ENCODE assay signal across 9 cellular contexts in genomic region chr4:138609943-138610350, GRCh38.
DNase-seq lines count a peak whose midpoint lies in the region; ATAC-seq, FAIRE-seq and TF ChIP-seq lines count a peak whose summit lies in the region.
"Had no signal": no experiment of that assay in that cellular context is flagged by ENCODE, and none has a peak within 500 bp of the region (broad histone marks: within the 10 kb centered on the region; RNA-seq: fewer than 3 reads in every experiment).

No MANE protein-coding gene starts in this region.

- H3K4me2 ChIP-seq in PC-3 (ENCODE audit: low read length) = no peak overlapping the region

- H3K9ac ChIP-seq in PC-3 (ENCODE audit: low read length) = no peak overlapping the region

- H3K36me3 ChIP-seq in PC-3 (ENCODE audit: low read depth, low read length) (no peaks in the 10 kb centered on the region), gastroesophageal sphincter (no peaks in the 10 kb centered on the region)

- no peaks in the 10 kb centered on the region for H4K20me1 ChIP-seq in PC-3 (ENCODE audit: low read length)

- H3K4me3 ChIP-seq in PC-3 (ENCODE audit: low read length) (no peak overlapping the region), gastroesophageal sphincter (no peak overlapping the region)

- intact Hi-C loops in PC-3 (cut with micrococcal nuclease) = no loop called here

- H3K27me3 ChIP-seq in PC-3 (ENCODE audit: low read length) (no peaks in the 10 kb centered on the region), gastroesophageal sphincter (no peaks in the 10 kb centered on the region)

- TF ChIP-seq CTCF in PC-3 (conservative IDR thresholded peaks at IDR 0.05; ENCODE audit: low read depth, low read length) (no peak), gastroesophageal sphincter (IDR thresholded peaks at IDR 0.05) (no peak), D721Med (IDR thresholded peaks at IDR 0.05; ENCODE audit: insufficient read depth, missing control alignments) (no peak)

- BruUV-seq in PC-3 (replicated peaks; lab: Mats Ljungman, UMichigan) = no TSS peak

- CTCF ChIA-PET in PC-3 (lab: Charles Lee) = no interaction called here

- no peak for FAIRE-seq in D721Med (lab: Jason Lieb, UNC)

- 8 to 36% methylated on average over 1 to 2 of the region's 2 CpGs for WGBS in gastroesophageal sphincter (ENCODE audit: low coverage in 1 of 2), 2 donors

- TF ChIP-seq EP300 in gastroesophageal sphincter (IDR thresholded peaks at IDR 0.05) = no peak

- H2AFZ ChIP-seq in PC-3 (ENCODE audit: low read length) = no peak overlapping the region

- POLR2A ChIA-PET in PC-3 (lab: Charles Lee; ENCODE audit: unreplicated experiment) = interaction anchor here (0.7 kb wide), 1 partner anchor 65 kb away, joined by 3 read pairs; no protein-coding TSS in a partner anchor

- peak; percentile 68 for DNase-seq in AG20443 (ENCODE audit: low spot score)
- DNase-seq in PC-3 = peak; percentile 39
- no peak for DNase-seq in NCI-H1092 treated with DMSO at 0.1 percent for 48 hours (lab: John Stamatoyannopoulos, UW)
- no peak for DNase-seq in occipital lobe (lab: John Stamatoyannopoulos, UW)
- no peak for DNase-seq in D721Med (ENCODE audit: insufficient read length, low spot score)
- DNase-seq: DMS79 treated with DMSO at 0.1 percent for 48 hours had no signal

- H3K9me3 ChIP-seq in PC-3 (ENCODE audit: low read length) = no peaks in the 10 kb centered on the region
- H3K9me3 ChIP-seq in gastroesophageal sphincter = no peaks in the 10 kb centered on the region

- no peaks in the 10 kb centered on the region for H3K79me2 ChIP-seq in PC-3 (ENCODE audit: low read length)

- no peaks in the 10 kb centered on the region for H3F3A ChIP-seq in PC-3 (ENCODE audit: low read length, unreplicated experiment)

- H3K9me2 ChIP-seq in PC-3 (replicated peaks; ENCODE audit: low read length) = no peaks in the 10 kb centered on the region

- H3K27ac ChIP-seq in PC-3 (ENCODE audit: low read length) (no peak overlapping the region), gastroesophageal sphincter (no peak overlapping the region)

- no peak for TF ChIP-seq POLR2A in gastroesophageal sphincter (IDR thresholded peaks at IDR 0.05)

- ATAC-seq in GM21619 (IDR thresholded peaks at IDR 0.05; ENCODE audit: unreplicated experiment) (peak; percentile 74), PC-3 (peak; percentile 84), gastroesophageal sphincter (peak; percentile 57), GM19324 (IDR thresholded peaks at IDR 0.05; ENCODE audit: low FRiP score, unreplicated experiment) (no peak)

- H3K4me1 ChIP-seq in PC-3 (ENCODE audit: insufficient read depth, low read length) (peaks cover 4% of the 10 kb centered on the region; the same call in 1 of the 2 replicates), gastroesophageal sphincter (peaks cover 0 to 6% (median 0%) of the 10 kb centered on the region in 3 donors)

Comparison
In these comparisons a context has a peak if more than half of its experiments do, and no peak if none do; other contexts are left out.
1. DNase-seq: peak in AG20443 (single experiment) and PC-3 (single experiment); none in NCI-H1092 treated with DMSO at 0.1 percent for 48 hours (single experiment), occipital lobe (single experiment) and D721Med (single experiment).